Comparison of ENCODE assay signal across 9 cellular contexts in genomic region chr5:180799194-180799593, GRCh38. TPM values are rescaled to one million over a fixed set of nuclear protein-coding genes. Genes with fewer than 3 reads are reported as not detected.
DNase-seq lines count a peak whose midpoint lies in the region; ATAC-seq and TF ChIP-seq lines count a peak whose summit lies in the region.
"Had no signal": no experiment of that assay in that cellular context is flagged by ENCODE, and none has a peak within 500 bp of the region (broad histone marks: within the 10 kb centered on the region; RNA-seq: fewer than 3 reads in every experiment).

No MANE protein-coding gene starts in this region.

- peaks cover 78 to 83% of the 10 kb centered on the region in 2 donors for H3K4me1 Mint-ChIP-seq in immature natural killer cell

- H3K27me3 ChIP-seq in left ventricle myocardium inferior (ENCODE audit: low read depth), result no peaks in the 10 kb centered on the region

- peaks cover 94% of the 10 kb centered on the region for H3K4me1 ChIP-seq in left ventricle myocardium inferior

- no peak for ATAC-seq in left cardiac atrium
- ATAC-seq in HG03095 (IDR thresholded peaks at IDR 0.05; ENCODE audit: unreplicated experiment), result no peak

- peak overlapping the region; percentile 93 to 96 (median 95) for H3K4me3 Mint-ChIP-seq in immature natural killer cell

- peaks cover 5% of the 10 kb centered on the region for H3K36me3 ChIP-seq in left ventricle myocardium inferior

- H3K9me3 Mint-ChIP-seq in immature natural killer cell, result no peaks in the 10 kb centered on the region

- POLR2A ChIA-PET in GM10248 (lab: Yijun Ruan, JAX), result no interaction called here

- peaks cover 0 to 4% (median 0%) of the 10 kb centered on the region in 3 donors for H3K36me3 Mint-ChIP-seq in immature natural killer cell

- intact Hi-C loops in left ventricle myocardium inferior (cut with micrococcal nuclease), result no loop called here
- intact Hi-C loops in left cardiac atrium (cut with DNase I), result loop anchor here in 1 of 2 donors (10.0 kb wide), 1 partner anchor 246 kb away; the partner anchor contains the start of gene BTNL9

- DNase-seq in left ventricle myocardium inferior, result no peak
- no peak for DNase-seq in left cardiac atrium
- DNase-seq in activated CD8-positive, alpha-beta memory T cell treated with anti-CD3 and anti-CD28 coated beads for 24 hours, result peak; percentile 54
- no peak for DNase-seq in immature natural killer cell
- peak; percentile 40 for DNase-seq in ureter (ENCODE audit: low spot score)
- DNase-seq in NOMO-1 treated with dmso at 0.1 percent for 144 hours (lab: John Stamatoyannopoulos, UW; ENCODE audit: unreplicated experiment), result no peak
- DNase-seq in GM10248 (ENCODE audit: extremely low spot score), result no peak
- DNase-seq: NCI-H1092 treated with DMSO at 0.1 percent for 48 hours had no signal

- peak overlapping the region; percentile 100 for H3K27ac ChIP-seq in left ventricle myocardium inferior (replicated peaks)

- peak; percentile 22 for TF ChIP-seq CTCF in left ventricle myocardium inferior (IDR thresholded peaks at IDR 0.05; ENCODE audit: borderline replicate concordance)
- no peak for TF ChIP-seq CTCF in GM10248 (IDR thresholded peaks at IDR 0.05; ENCODE audit: control extremely low read depth, extremely low read depth, low read depth, missing control alignments)

- CTCF ChIA-PET in GM10248 (lab: Yijun Ruan, JAX), result interaction anchor here (1.4 to 1.5 kb wide), 2 partner anchors 13 to 32 kb away, joined by 3 to 4 read pairs; no protein-coding TSS in a partner anchor

- peaks cover 6 to 12% (median 9%) of the 10 kb centered on the region in 3 donors for H3K27me3 Mint-ChIP-seq in immature natural killer cell (ENCODE audit: low read depth in 3 of 3)

- peak overlapping the region; percentile 63 to 97 (median 88) for H3K27ac Mint-ChIP-seq in immature natural killer cell

- H3K4me3 ChIP-seq in left ventricle myocardium inferior, result peak overlapping the region; percentile 98

- H3K9me3 ChIP-seq in left ventricle myocardium inferior (replicated peaks), result no peaks in the 10 kb centered on the region

RNA-seq across cellular contexts. Expression of gene MGAT1, which starts 3.4 kb away (rescaled TPM):
- total RNA-seq in left ventricle myocardium inferior, result 60.4 TPM
- 100 to 1,000 TPM in 1 of 2 donors, 10 to 100 TPM in 1; 95.8 to 133 TPM for total RNA-seq in left cardiac atrium
- 100 to 1,000 TPM; 220 to 241 (median 238) TPM for polyA plus RNA-seq in immature natural killer cell
- total RNA-seq in ureter, result 151 TPM

RNA-seq across cellular contexts. Expression of gene OR2Y1, which starts 59.3 kb away (rescaled TPM):
- total RNA-seq in left ventricle myocardium inferior (not detected), left cardiac atrium (not detected), ureter (not detected)
- polyA plus RNA-seq in immature natural killer cell, result not detected

Comparison
In these comparisons a context has a peak if more than half of its experiments do, and no peak if none do; other contexts are left out.
1. DNase-seq: peak in activated CD8-positive, alpha-beta memory T cell treated with anti-CD3 and anti-CD28 coated beads for 24 hours (single experiment) and ureter (single experiment); none in left ventricle myocardium inferior (single experiment), left cardiac atrium (single experiment), immature natural killer cell (0 of 3), NOMO-1 treated with dmso at 0.1 percent for 144 hours (single experiment) and GM10248 (single experiment).